ENCODE assay signal across 8 cellular contexts in genomic region chr15:65832549-65833364, GRCh38. TPM values are rescaled to one million over a fixed set of nuclear protein-coding genes. Genes with fewer than 3 reads are reported as not detected.
DNase-seq lines count a peak whose midpoint lies in the region; TF ChIP-seq lines count a peak whose summit lies in the region.

No MANE protein-coding gene starts in this region.

- CTCF ChIA-PET in HEK293 (lab: Yijun Ruan, JAX): interaction anchor here (0.6 to 7.1 kb wide), 21 partner anchors 9 to 440 kb away, joined by 3 to 57 read pairs (median 4); partner anchors contain the start of gene INTS14

- no peak overlapping the region for H3K4me3 ChIP-seq in HEK293 (ENCODE audit: low read depth, low read length)
- H3K4me3 ChIP-seq in coronary artery: peak overlapping the region; percentile 56
- H3K4me3 ChIP-seq in kidney epithelial cell (ENCODE audit: low read depth, low read length): no peak overlapping the region

- H3K4me1 Mint-ChIP-seq in activated CD4-positive, alpha-beta T cell treated with anti-CD3 and anti-CD28 coated beads, Interleukin-2, amount 10 ng/mL, durations not matched to agents 24 days and 14 days: peaks cover 48% of the 10 kb centered on the region

- POLR2A ChIA-PET in HEK293 (lab: Yijun Ruan, JAX): interaction anchor here (1.0 to 2.3 kb wide), 10 partner anchors 9 to 528 kb away, joined by 3 to 27 read pairs (median 4); partner anchors contain the start of genes DENND4A, INTS14, RAB11A and RNU5B-1

- no peaks in the 10 kb centered on the region for H3K27me3 ChIP-seq in kidney epithelial cell (ENCODE audit: control insufficient read depth, insufficient read depth, low read length)

- peaks cover 15% of the 10 kb centered on the region for H3K4me1 ChIP-seq in HEK293 (ENCODE audit: control insufficient read depth, insufficient read depth, low read length)

- no peaks in the 10 kb centered on the region for H3K9me3 Mint-ChIP-seq in activated CD4-positive, alpha-beta T cell treated with anti-CD3 and anti-CD28 coated beads, Interleukin-2, amount 10 ng/mL, durations not matched to agents 24 days and 14 days

- in situ Hi-C loops in GM13976 (cut with MboI; ENCODE audit: low sequenced_read_pairs, unreplicated experiment): loop anchor here (10.0 kb wide), 1 partner anchor 198 kb away; no protein-coding TSS in a partner anchor

- intact Hi-C loops in activated CD4-positive, alpha-beta T cell treated with anti-CD3 and anti-CD28 coated beads, Interleukin-2, amount 10 ng/mL, durations not matched to agents 24 days and 14 days (cut with micrococcal nuclease): loop anchor here (2.0 kb wide), 1 partner anchor 14 kb away; no protein-coding TSS in a partner anchor

- peak overlapping the region; percentile 84 for H3K4me3 Mint-ChIP-seq in activated CD4-positive, alpha-beta T cell treated with anti-CD3 and anti-CD28 coated beads, Interleukin-2, amount 10 ng/mL, durations not matched to agents 24 days and 14 days

- DNase-seq in AG20443 (ENCODE audit: low spot score) (peak; percentile 91), NCI-H345 treated with DMSO at 0.1 percent for 48 hours (lab: John Stamatoyannopoulos, UW; ENCODE audit: unreplicated experiment) (peak; percentile 97), coronary artery (ENCODE audit: low spot score) (peak; percentile 95), kidney epithelial cell (ENCODE audit: low read depth) (peak; percentile 93), GM13976 (ENCODE audit: low spot score) (no peak)
- peak; percentile 90 for DNase-seq in activated CD4-positive, alpha-beta T cell treated with anti-CD3 and anti-CD28 coated beads, Interleukin-2, amount 10 ng/mL, durations not matched to agents 24 days and 14 days
- DNase-seq in stimulated activated CD4-positive, alpha-beta T cell treated with anti-CD3 and anti-CD28 coated beads, Interleukin-12 subunit alpha, Interleukin-12 subunit beta, amount 100 ng/mL, for 24 hours (ENCODE audit: low read depth in 2 of 2): peak; percentile 26 to 32

- H3K36me3 ChIP-seq in HEK293 (ENCODE audit: control insufficient read depth in 2 of 2, insufficient read depth in 1 of 2, low read length in 2 of 2): no peaks in the 10 kb centered on the region
- no peaks in the 10 kb centered on the region for H3K36me3 ChIP-seq in kidney epithelial cell (ENCODE audit: control insufficient read depth, insufficient read depth, low read length)

- TF ChIP-seq CTCF in HEK293 (tag by site-specific recombination; IDR thresholded peaks at IDR 0.05) (0 out of 2 replicates have a peak, but pooled peaks have one; percentile 31), coronary artery (IDR thresholded peaks at IDR 0.05) (no peak), kidney epithelial cell (IDR thresholded peaks at IDR 0.05; ENCODE audit: insufficient read depth, low read length, poor library complexity, severe bottlenecking) (peak; percentile 38), GM13976 (IDR thresholded peaks at IDR 0.05; ENCODE audit: borderline replicate concordance, control extremely low read depth, extremely low read depth, insufficient read depth, missing control alignments) (no peak)

- H3K9me3 ChIP-seq in HEK293 (ENCODE audit: control insufficient read depth, insufficient read depth, low read depth, low read length): no peaks in the 10 kb centered on the region

- no peaks in the 10 kb centered on the region for H3K36me3 Mint-ChIP-seq in activated CD4-positive, alpha-beta T cell treated with anti-CD3 and anti-CD28 coated beads, Interleukin-2, amount 10 ng/mL, durations not matched to agents 24 days and 14 days (ENCODE audit: low read depth)

- no peaks in the 10 kb centered on the region for H3K27me3 Mint-ChIP-seq in activated CD4-positive, alpha-beta T cell treated with anti-CD3 and anti-CD28 coated beads, Interleukin-2, amount 10 ng/mL, durations not matched to agents 24 days and 14 days

- H3K27ac ChIP-seq in HEK293 (ENCODE audit: extremely low read depth, low read depth, low read length) (peak overlapping the region; percentile 79), coronary artery (peak overlapping the region; percentile 77 to 87)

- H3K27ac Mint-ChIP-seq in activated CD4-positive, alpha-beta T cell treated with anti-CD3 and anti-CD28 coated beads, Interleukin-2, amount 10 ng/mL, durations not matched to agents 24 days and 14 days: peak overlapping the region; percentile 99

TF ChIP-seq in HEK293, 187 proteins besides CTCF, POLR2A, EP300 and RAD21 (continues in another document):
- TF ChIP-seq ZNF221 (tag by site-specific recombination; IDR thresholded peaks at IDR 0.05; ENCODE audit: borderline replicate concordance) (no peak), ZNF112 (tag by site-specific recombination; IDR thresholded peaks at IDR 0.05) (no peak), ZNF404 (tag by site-specific recombination; IDR thresholded peaks at IDR 0.05) (no peak), BCL11B (tag by site-specific recombination; IDR thresholded peaks at IDR 0.05; ENCODE audit: low read depth) (no peak), HOXC10 (CRISPR knock-in tag; IDR thresholded peaks at IDR 0.05) (no peak), ZNF169 (tag by site-specific recombination; IDR thresholded peaks at IDR 0.05) (no peak), KLF1 (tag by site-specific recombination; IDR thresholded peaks at IDR 0.05) (0 out of 2 replicates have a peak, but pooled peaks have one; percentile 31), YY1 (tag by site-specific recombination; IDR thresholded peaks at IDR 0.05) (no peak), ZNF548 (tag by site-specific recombination; IDR thresholded peaks at IDR 0.05) (no peak), ZBTB8A (tag by site-specific recombination; IDR thresholded peaks at IDR 0.05) (peak; percentile 74), PBX3 (CRISPR knock-in tag; IDR thresholded peaks at IDR 0.05) (no peak), ZNF114 (tag by site-specific recombination; IDR thresholded peaks at IDR 0.05) (no peak), ZNF416 (tag by site-specific recombination; IDR thresholded peaks at IDR 0.05) (no peak), ZNF623 (tag by site-specific recombination; IDR thresholded peaks at IDR 0.05) (no peak; the same call in 1 of the 2 replicates), ZNF561 (tag by site-specific recombination; IDR thresholded peaks at IDR 0.05; ENCODE audit: borderline replicate concordance) (peak; percentile 97), ZNF433 (tag by site-specific recombination; IDR thresholded peaks at IDR 0.05; ENCODE audit: low read depth) (no peak), ZNF488 (tag by site-specific recombination; IDR thresholded peaks at IDR 0.05) (peak; percentile 52; the same call in 1 of the 2 replicates), IKZF3 (tag by site-specific recombination; IDR thresholded peaks at IDR 0.05) (peak; percentile 99), ZSCAN4 (tag by site-specific recombination; IDR thresholded peaks at IDR 0.05) (no peak; the same call in 1 of the 2 replicates), ZNF658 (tag by site-specific recombination; IDR thresholded peaks at IDR 0.05) (no peak), OVOL3 (tag by site-specific recombination; IDR thresholded peaks at IDR 0.05) (peak; percentile 94), ATF2 (tag by site-specific recombination; IDR thresholded peaks at IDR 0.05; ENCODE audit: low read depth) (peak; percentile 76)

RNA-seq across cellular contexts. Expression of gene RAB11A, which starts 36.5 kb away (rescaled TPM):
- 163 TPM in 2 replicates for total RNA-seq in activated CD4-positive, alpha-beta T cell treated with anti-CD3 and anti-CD28 coated beads, Interleukin-2, amount 10 ng/mL, durations not matched to agents 24 days and 14 days
- total RNA-seq in kidney epithelial cell: 295 and 307 TPM in 2 replicates

RNA-seq across cellular contexts. Expression of gene DENND4A, which starts 40.7 kb away (rescaled TPM):
- total RNA-seq in activated CD4-positive, alpha-beta T cell treated with anti-CD3 and anti-CD28 coated beads, Interleukin-2, amount 10 ng/mL, durations not matched to agents 24 days and 14 days: 44.2 and 48.3 TPM in 2 replicates
- total RNA-seq in kidney epithelial cell: 8.5 and 11.6 TPM in 2 replicates

Comparison
In these comparisons a context has a peak if more than half of its experiments do, and no peak if none do; other contexts are left out.
1. CTCF ChIP-seq: peak in HEK293 (single experiment) and kidney epithelial cell (single experiment); none in coronary artery (single experiment) and GM13976 (single experiment).